ENCODE assay signal across 1 cellular context in the genomic region with DNA sequence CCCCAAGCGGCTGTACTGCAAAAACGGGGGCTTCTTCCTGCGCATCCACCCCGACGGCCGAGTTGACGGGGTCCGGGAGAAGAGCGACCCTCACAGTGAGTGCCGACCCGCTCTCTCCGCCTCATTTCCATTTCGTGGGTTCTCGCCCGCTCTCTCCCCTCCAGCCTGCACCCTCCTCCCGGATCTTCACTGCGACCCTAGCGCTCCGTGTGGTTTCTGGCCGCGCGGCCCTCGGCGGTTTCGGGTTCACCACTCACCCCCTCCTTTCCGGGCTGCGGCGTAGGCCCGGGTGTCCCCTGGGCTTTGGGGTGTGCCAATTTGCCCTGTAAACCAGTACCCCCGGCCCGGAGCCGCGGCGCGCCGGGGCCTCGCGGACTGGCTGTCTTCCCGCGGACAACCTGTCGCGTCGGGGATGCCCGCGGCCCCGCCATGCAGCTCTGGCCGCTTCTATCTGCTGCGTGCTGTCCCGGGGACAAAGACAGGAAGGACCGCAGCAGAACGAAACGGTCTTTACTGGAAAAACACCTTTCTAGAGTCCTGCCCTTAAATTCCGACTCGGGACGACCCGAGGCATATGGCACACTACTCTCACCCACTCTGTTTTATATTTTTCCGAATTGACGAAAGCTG.
TF ChIP-seq lines count a peak whose summit lies in the region.

No MANE protein-coding gene starts in this region.

TF ChIP-seq in K562, 482 proteins besides CTCF, POLR2A, EP300 and RAD21 (continued from another document):
- TF ChIP-seq, protein P1, sequence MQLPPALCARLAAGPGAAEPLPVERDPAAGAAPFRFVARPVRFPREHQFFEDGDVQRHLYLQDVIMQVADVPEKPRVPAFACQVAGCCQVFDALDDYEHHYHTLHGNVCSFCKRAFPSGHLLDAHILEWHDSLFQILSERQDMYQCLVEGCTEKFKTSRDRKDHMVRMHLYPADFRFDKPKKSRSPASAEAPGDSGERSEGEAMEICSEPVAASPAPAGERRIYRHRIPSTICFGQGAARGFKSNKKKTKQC (CRISPR knock-in tag; IDR thresholded peaks at IDR 0.05): 0 out of 2 replicates have a peak, but pooled peaks have one; percentile 48
